10 cellular contexts compared by ENCODE assay signal in the genomic region with DNA sequence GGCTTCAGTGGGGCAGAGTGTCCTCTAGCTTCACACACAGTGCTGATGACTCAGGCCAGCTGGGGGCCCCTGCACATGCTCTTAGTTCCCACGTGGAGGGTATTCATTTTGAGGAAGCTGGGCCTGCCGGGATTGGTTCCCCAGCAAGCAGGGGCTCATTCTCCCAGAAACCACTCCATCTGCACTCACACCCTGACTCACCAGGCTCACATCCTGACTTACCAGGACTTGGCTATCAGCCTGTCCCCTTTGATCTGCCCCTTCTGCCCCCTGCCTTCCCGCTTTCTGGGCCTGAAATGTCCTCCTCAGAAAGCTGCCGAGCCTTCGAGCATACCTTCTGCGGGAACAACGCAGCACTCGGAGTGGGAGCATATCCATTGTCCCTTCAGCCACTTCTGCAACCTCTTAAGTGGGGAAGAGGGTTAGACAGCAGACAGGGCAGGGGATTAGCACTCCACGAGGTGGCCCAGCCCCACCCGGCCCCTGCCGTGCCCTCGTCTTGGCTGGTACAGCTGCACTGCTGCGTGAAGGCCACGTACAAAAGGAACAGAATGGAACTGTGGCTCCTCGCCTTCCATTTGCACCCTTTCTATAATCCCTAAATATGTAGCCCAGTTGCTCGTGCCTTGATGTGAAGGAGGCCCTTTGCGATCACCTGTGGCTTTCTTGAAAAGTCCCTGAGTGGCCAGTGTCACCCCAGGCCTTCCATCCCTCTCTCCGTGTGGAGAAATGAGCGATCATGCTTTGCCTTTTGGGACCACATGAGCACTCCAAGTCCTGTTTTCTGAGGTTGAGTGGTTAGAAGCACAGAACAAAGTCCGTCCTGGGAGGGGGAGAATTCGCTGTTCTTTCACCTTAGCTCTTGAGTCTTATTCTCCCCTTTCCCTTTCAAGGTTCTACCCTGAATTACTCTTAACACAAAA. TPM values are rescaled to one million over a fixed set of nuclear protein-coding genes. Genes with fewer than 3 reads are reported as not detected.
DNase-seq lines count a peak whose midpoint lies in the region; ATAC-seq, FAIRE-seq and TF ChIP-seq lines count a peak whose summit lies in the region.
"Had no signal": no experiment of that assay in that cellular context is flagged by ENCODE, and none has a peak within 500 bp of the region (broad histone marks: within the 10 kb centered on the region; RNA-seq: fewer than 3 reads in every experiment).

No MANE protein-coding gene starts in this region.

- H3K27ac ChIP-seq in liver (ENCODE audit: low read depth in 1 of 2, low read length in 2 of 2) (peak overlapping the region; percentile 69 to 89), HepG2 (ENCODE audit: extremely low read length, insufficient read depth, low read length) (no peak overlapping the region), mesodermal cell (ENCODE audit: low read depth, low read length, severe bottlenecking) (peak overlapping the region; percentile 83), vagina (peak overlapping the region; percentile 91)

- TF ChIP-seq RAD21 in liver (IDR thresholded peaks at IDR 0.05) (no peak), HepG2 (CRISPR knock-in tag; IDR thresholded peaks at IDR 0.05) (no peak)

- TF ChIP-seq CTCF in liver (IDR thresholded peaks at IDR 0.05; ENCODE audit: low read depth, low read length, missing input control), result no peak
- no peak for TF ChIP-seq CTCF in HepG2 (CRISPR knock-in tag; IDR thresholded peaks at IDR 0.05)
- no peak for TF ChIP-seq CTCF in brain (conservative IDR thresholded peaks at IDR 0.05)
- TF ChIP-seq CTCF in vagina (IDR thresholded peaks at IDR 0.05), result no peak

- POLR2A ChIA-PET in HepG2 (lab: Yijun Ruan, JAX), result interaction anchor here (1.1 to 2.7 kb wide), 6 partner anchors 12 to 61 kb away, joined by 3 to 28 read pairs (median 4); partner anchors contain the start of gene TPCN1

- TF ChIP-seq POLR2A in HepG2 (IDR thresholded peaks at IDR 0.05; ENCODE audit: insufficient read depth in 1 of 2, low read depth in 2 of 2, low read length in 2 of 2) (no peak), vagina (IDR thresholded peaks at IDR 0.05) (no peak)

- in situ Hi-C loops in HepG2 (cut with HindIII; ENCODE audit: extremely low pct_ligation_motif_present, low pct_unique_long_range_greater_than_20kb), result no loop called here

- H3K36me3 ChIP-seq in liver (ENCODE audit: control insufficient read depth in 4 of 4, insufficient read depth in 3 of 4, low read depth in 1 of 4, low read length in 3 of 4) (peaks cover 0 to 21% (median 8%) of the 10 kb centered on the region in 4 donors), HepG2 (replicated peaks in 1 of 2; ENCODE audit: control insufficient read depth in 1 of 2, insufficient read depth in 2 of 2, low read length in 2 of 2) (peaks cover 0 to 3% of the 10 kb centered on the region in 2 experiments; a peak in 2 of 5 replicates), mesodermal cell (ENCODE audit: control insufficient read depth, insufficient read depth, low read length) (no peaks in the 10 kb centered on the region), vagina (no peaks in the 10 kb centered on the region)
- H3K36me3 ChIP-seq: BE2C had no signal

- DNase-seq in HepG2 (ENCODE audit: low spot score) (no peak), vagina (ENCODE audit: extremely low spot score in 2 of 2) (no peak), mesenteric fat pad (ENCODE audit: low spot score) (no peak)
- DNase-seq: BE2C, KG1 had no signal

- H3K4me3 ChIP-seq in liver (ENCODE audit: low read depth in 1 of 3, low read length in 3 of 3), result no peak overlapping the region
- no peak overlapping the region for H3K4me3 ChIP-seq in HepG2 (replicated peaks in 1 of 3; ENCODE audit: insufficient read depth in 1 of 3, low read depth in 2 of 3, low read length in 3 of 3)
- H3K4me3 ChIP-seq in mesodermal cell (ENCODE audit: extremely low read depth, insufficient read depth, low read length, poor library complexity, severe bottlenecking), result no peak overlapping the region
- H3K4me3 ChIP-seq in vagina, result no peak overlapping the region

- peaks cover 58% of the 10 kb centered on the region for H3K4me1 Mint-ChIP-seq in brain

- 93% methylated on average over 21 of the region's 21 CpGs for WGBS in liver
- WGBS in HepG2 (ENCODE audit: low lambda C conversion rate), result 93% methylated on average over 19 of the region's 21 CpGs
- 88 to 94% methylated on average over 8 to 14 of the region's 21 CpGs for WGBS in mesodermal cell (ENCODE audit: insufficient coverage in 2 of 2), 2 experiments

- H3K9me3 ChIP-seq in liver (ENCODE audit: control insufficient read depth in 4 of 4, low read length in 3 of 4) (no peaks in the 10 kb centered on the region), HepG2 (ENCODE audit: low read length) (no peaks in the 10 kb centered on the region), mesodermal cell (ENCODE audit: control insufficient read depth, low read length) (no peaks in the 10 kb centered on the region), vagina (no peaks in the 10 kb centered on the region)
- H3K9me3 ChIP-seq: BE2C had no signal

- H4K20me1 ChIP-seq in HepG2 (ENCODE audit: insufficient read depth, low read length), result no peaks in the 10 kb centered on the region

- no peak overlapping the region for H3K9ac ChIP-seq in liver (ENCODE audit: low read depth in 1 of 2, low read length in 2 of 2)
- no peak overlapping the region for H3K9ac ChIP-seq in HepG2 (ENCODE audit: insufficient read depth, low read depth, low read length)

- peak overlapping the region in 3 of 5 experiments; percentile 43 to 96 (median 80) for H3K27ac Mint-ChIP-seq in brain

- no peak overlapping the region for H2AFZ ChIP-seq in HepG2 (ENCODE audit: low read length)

- no peak for FAIRE-seq in HepG2 (lab: Jason Lieb, UNC)

- H3K36me3 Mint-ChIP-seq in brain, result no peaks in the 10 kb centered on the region

- H3K4me2 ChIP-seq in HepG2 (ENCODE audit: low read depth, low read length), result no peak overlapping the region

- no peak for TF ChIP-seq EP300 in HepG2 (IDR thresholded peaks at IDR 0.05; ENCODE audit: low read depth in 2 of 2, low read length in 2 of 2)
- no peak for TF ChIP-seq EP300 in HepG2 (CRISPR knock-in tag; IDR thresholded peaks at IDR 0.05; ENCODE audit: borderline replicate concordance)

- intact Hi-C loops in HepG2 (cut with micrococcal nuclease; ENCODE audit: unreplicated experiment), result no loop called here
- intact Hi-C loops in vagina (cut with DNase I), result no loop called here

- CTCF ChIA-PET in HepG2 (lab: Yijun Ruan, JAX; ENCODE audit: low intra/inter-chr PET ratio, low total read pairs), result no interaction called here

- no peaks in the 10 kb centered on the region for H3K79me2 ChIP-seq in HepG2 (ENCODE audit: insufficient read depth, low read length)

- no peak overlapping the region for H3K4me3 Mint-ChIP-seq in brain

- H3K27me3 ChIP-seq in liver (ENCODE audit: control insufficient read depth in 4 of 4, insufficient read depth in 4 of 4, low read length in 3 of 4) (no peaks in the 10 kb centered on the region), HepG2 (ENCODE audit: control insufficient read depth in 1 of 2, insufficient read depth in 2 of 2, low read length in 2 of 2) (no peaks in the 10 kb centered on the region), vagina (no peaks in the 10 kb centered on the region)
- H3K27me3 ChIP-seq: BE2C had no signal

- peaks cover 9% of the 10 kb centered on the region for H3K27me3 Mint-ChIP-seq in brain

- ATAC-seq in HepG2 (no peak), GM18520 (IDR thresholded peaks at IDR 0.05; ENCODE audit: unreplicated experiment) (no peak), GM19452 (IDR thresholded peaks at IDR 0.05; ENCODE audit: unreplicated experiment) (no peak)

- no TSS peak for BruUV-seq in HepG2 (replicated peaks; lab: Mats Ljungman, UMichigan)

- peaks cover 19 to 39% (median 31%) of the 10 kb centered on the region in 4 donors for H3K4me1 ChIP-seq in liver (ENCODE audit: control insufficient read depth in 4 of 4, insufficient read depth in 4 of 4, low read length in 3 of 4)
- peaks cover 34% of the 10 kb centered on the region for H3K4me1 ChIP-seq in HepG2 (ENCODE audit: insufficient read depth, low read length)
- peaks cover 21% of the 10 kb centered on the region for H3K4me1 ChIP-seq in mesodermal cell (ENCODE audit: control insufficient read depth, insufficient read depth, low read length, poor library complexity, severe bottlenecking)
- peaks cover 54% of the 10 kb centered on the region for H3K4me1 ChIP-seq in vagina

- H3K9me3 Mint-ChIP-seq in brain, result peaks cover 0 to 2% (median 0%) of the 10 kb centered on the region in 5 experiments

TF ChIP-seq in liver, 16 proteins besides CTCF, POLR2A, EP300 and RAD21 (continues in another document):
- TF ChIP-seq NR2F2 (IDR thresholded peaks at IDR 0.05) (no peak), HNF4A (conservative IDR thresholded peaks at IDR 0.05) (no peak)

TF ChIP-seq in HepG2, 621 proteins besides CTCF, POLR2A, EP300 and RAD21 (continues in another document):
- no peak for TF ChIP-seq ZMAT3 (CRISPR knock-in tag; conservative IDR thresholded peaks at IDR 0.05)

RNA-seq across cellular contexts. Expression of gene TPCN1, which starts 26.1 kb away (rescaled TPM):
- total RNA-seq in liver (10 to 100 TPM; 11.1 to 19.2 TPM), HepG2 (2016; rRNA removed; fragmentation: Illumina TruSeq; extraction: Trizol) (3.8 and 8.0 TPM in 2 replicates), vagina (39.5 TPM), mesenteric fat pad (37.1 TPM)
- polyA plus RNA-seq in liver (10 to 100 TPM in 1 of 2 donors, 1 to 10 TPM in 1; 8.6 to 16.4 TPM), HepG2 (2011; rRNA removed) (26.8 and 33.5 TPM in 2 replicates), brain (ENCODE audit: insufficient read depth, low read depth, low replicate concordance) (16.1 TPM)
- total RNA-seq in HepG2 (2016; cell fraction: cytosol; rRNA removed; fragmentation: Illumina TruSeq; extraction: Trizol; ENCODE audit: low read depth), result 4.4 and 4.6 TPM in 2 replicates
- 3.0 and 10.0 TPM in 2 replicates for total RNA-seq in HepG2 (2016; cell fraction: insoluble cytoplasmic fraction; rRNA removed; fragmentation: Illumina TruSeq; extraction: Trizol)
- total RNA-seq in HepG2 (2016; cell fraction: membrane; rRNA removed; fragmentation: Illumina TruSeq; extraction: Trizol), result 4.2 and 4.5 TPM in 2 replicates
- total RNA-seq in HepG2 (2016; cell fraction: nucleus; rRNA removed; fragmentation: Illumina TruSeq; extraction: Trizol), result 12.3 and 15.7 TPM in 2 replicates
- polyA plus RNA-seq in HepG2 (2011; cell fraction: cytosol; rRNA removed), result 10.3 and 10.4 TPM in 2 replicates
- 183 and 201 TPM in 2 replicates for polyA plus RNA-seq in HepG2 (2011; cell fraction: nucleus; rRNA removed)
- polyA plus RNA-seq in HepG2 (2012), result 18.0 and 21.8 TPM in 2 replicates
- polyA plus RNA-seq in HepG2 (2016; cell fraction: cytosol; fragmentation: Illumina TruSeq; extraction: Trizol; ENCODE audit: low read depth), result 0.84 and 1.4 TPM in 2 replicates
- polyA plus RNA-seq in HepG2 (2016; cell fraction: insoluble cytoplasmic fraction; fragmentation: Illumina TruSeq; extraction: Trizol; ENCODE audit: low read depth), result 3.5 and 4.1 TPM in 2 replicates
- 2.5 and 2.8 TPM in 2 replicates for polyA plus RNA-seq in HepG2 (2016; cell fraction: membrane; fragmentation: Illumina TruSeq; extraction: Trizol; ENCODE audit: low read depth)
- polyA plus RNA-seq in HepG2 (2016; cell fraction: nucleus; fragmentation: Illumina TruSeq; extraction: Trizol; ENCODE audit: insufficient read depth, low read depth), result 42.1 and 42.8 TPM in 2 replicates
- 40.0 and 48.9 TPM in 2 replicates for polyA minus RNA-seq in HepG2 (2011; rRNA and poly(A)+ RNA removed; ENCODE audit: low replicate concordance)
- polyA minus RNA-seq in HepG2 (2011; cell fraction: cytosol; rRNA and poly(A)+ RNA removed), result 7.3 and 9.8 TPM in 2 replicates
- polyA minus RNA-seq in HepG2 (2011; cell fraction: nucleus; rRNA and poly(A)+ RNA removed), result 45.8 and 47.1 TPM in 2 replicates
- 20.2 TPM for polyA plus RNA-seq in mesodermal cell (2013, experiment 1 of 2)
- 17.6 TPM for polyA plus RNA-seq in mesodermal cell (2013, experiment 2 of 2)
